In genomic region chr6:32940656-32941411, GRCh38 we compare ENCODE assay signal across 8 cellular contexts. TPM values are rescaled to one million over a fixed set of nuclear protein-coding genes. Genes with fewer than 3 reads are reported as not detected.
DNase-seq lines count a peak whose midpoint lies in the region; ATAC-seq, FAIRE-seq and TF ChIP-seq lines count a peak whose summit lies in the region.

TSS of gene HLA-DMB (minus strand) at chr6:32941028. CDS start at chr6:32940807, 221 bp downstream.

- H3K4me3 ChIP-seq in SK-N-SH (ENCODE audit: low read depth in 2 of 2, low read length in 1 of 2), result peak within 1 kb of the TSS; percentile 36 to 42; a peak in 3 of 4 replicates
- no peak within 1 kb of the TSS for H3K4me3 ChIP-seq in astrocyte of the cerebellum (ENCODE audit: low read depth, low read length)
- H3K4me3 ChIP-seq in right cardiac atrium (ENCODE audit: low read length), result peak within 1 kb of the TSS; percentile 58
- H3K4me3 ChIP-seq in prostate gland, result peak within 1 kb of the TSS; percentile 24 to 27

- H4K20me1 ChIP-seq in SK-N-SH (ENCODE audit: insufficient read depth), result no peaks in the 10 kb centered on the region

- TF ChIP-seq POLR2A in prostate gland (IDR thresholded peaks at IDR 0.05), result peak; percentile 27

- DNase-seq in HT-29 (ENCODE audit: low spot score), result peak; percentile 72
- peak; percentile 53 for DNase-seq in SK-N-SH
- peak; percentile 35 for DNase-seq in astrocyte of the cerebellum (ENCODE audit: low read depth)
- peak in 2 of 3 donors; percentile 49 to 52 for DNase-seq in right cardiac atrium
- DNase-seq in prostate gland (ENCODE audit: low spot score), result peak; percentile 73
- no peak for DNase-seq in cortex of kidney (lab: John Stamatoyannopoulos, UW)

- FAIRE-seq in G401.6 (lab: Jason Lieb, UNC), result peak; percentile 92

- no peak for TF ChIP-seq CTCF in SK-N-SH (IDR thresholded peaks at IDR 0.05)
- no peak for TF ChIP-seq CTCF in astrocyte of the cerebellum (IDR thresholded peaks at IDR 0.05; ENCODE audit: low read depth, low read length, missing control alignments)
- TF ChIP-seq CTCF in prostate gland (IDR thresholded peaks at IDR 0.05), result no peak

- H3K4me1 ChIP-seq in SK-N-SH (ENCODE audit: control insufficient read depth in 1 of 2, insufficient read depth in 2 of 2, low read depth in 1 of 2, low read length in 1 of 2) (peaks cover 0 to 3% of the 10 kb centered on the region in 2 experiments; a peak in 1 of 4 replicates), right cardiac atrium (ENCODE audit: control insufficient read depth, insufficient read depth, low read length) (peaks cover 2% of the 10 kb centered on the region), prostate gland (replicated peaks) (no peaks in the 10 kb centered on the region)

- no peak for TF ChIP-seq RAD21 in SK-N-SH (IDR thresholded peaks at IDR 0.05; ENCODE audit: low read length)

- no peaks in the 10 kb centered on the region for H3F3A ChIP-seq in SK-N-SH (replicated peaks; ENCODE audit: insufficient read depth)

- POLR2A ChIA-PET in SK-N-SH (lab: Yijun Ruan, JAX), result interaction anchor here (1.9 kb wide), 1 partner anchor 31 kb away, joined by 9 read pairs; no protein-coding TSS in a partner anchor

- no peaks in the 10 kb centered on the region for H3K79me2 ChIP-seq in SK-N-SH (ENCODE audit: insufficient read depth)

- H3K27me3 ChIP-seq in SK-N-SH (ENCODE audit: insufficient read depth) (peaks cover 51% of the 10 kb centered on the region; the same call in 1 of the 2 replicates), right cardiac atrium (ENCODE audit: control insufficient read depth, insufficient read depth) (no peaks in the 10 kb centered on the region), prostate gland (replicated peaks; ENCODE audit: insufficient read depth) (no peaks in the 10 kb centered on the region)

- in situ Hi-C loops in astrocyte of the cerebellum (cut with HindIII; ENCODE audit: low sequenced_read_pairs), result no loop called here

- H3K9me3 ChIP-seq in SK-N-SH (peaks cover 2% of the 10 kb centered on the region), right cardiac atrium (ENCODE audit: control insufficient read depth, low read length) (no peaks in the 10 kb centered on the region), prostate gland (no peaks in the 10 kb centered on the region)

- peak; percentile 49 for ATAC-seq in GM21367 (IDR thresholded peaks at IDR 0.05; ENCODE audit: unreplicated experiment)
- peak; percentile 95 to 97 for ATAC-seq in right cardiac atrium

- H3K27ac ChIP-seq in SK-N-SH (ENCODE audit: low read depth in 2 of 2, low read length in 1 of 2), result no peak within 1 kb of the TSS
- peak within 1 kb of the TSS; percentile 97 for H3K27ac ChIP-seq in right cardiac atrium (ENCODE audit: low read length)
- H3K27ac ChIP-seq in prostate gland, result peak within 1 kb of the TSS; percentile 29 to 45

- 5% methylated on average over 9 of the region's 10 CpGs for WGBS in SK-N-SH (ENCODE audit: low lambda C conversion rate)
- WGBS in right cardiac atrium, result 16% methylated on average over 10 of the region's 10 CpGs
- WGBS in prostate gland, result 15% methylated on average over 10 of the region's 10 CpGs

- no peaks in the 10 kb centered on the region for H3K9me2 ChIP-seq in SK-N-SH

- H3K4me2 ChIP-seq in SK-N-SH, result peak within 1 kb of the TSS; percentile 68

- CTCF ChIA-PET in SK-N-SH (lab: Yijun Ruan, JAX), result interaction anchor here (1.0 to 15.2 kb wide), 9 partner anchors 8 to 307 kb away, joined by 3 to 391 read pairs (median 6); partner anchors contain the start of genes BRD2 and HLA-DMA

- no peak within 1 kb of the TSS for H3K9ac ChIP-seq in SK-N-SH

- intact Hi-C loops in right cardiac atrium (cut with DNase I), result no loop called here
- intact Hi-C loops in prostate gland (cut with DNase I), result no loop called here

- no peak within 1 kb of the TSS for H2AFZ ChIP-seq in SK-N-SH (ENCODE audit: low read depth)

- H3K36me3 ChIP-seq in SK-N-SH (replicated peaks in 1 of 2; ENCODE audit: control insufficient read depth in 1 of 2, insufficient read depth in 2 of 2, low read length in 1 of 2) (no peaks in the 10 kb centered on the region), prostate gland (no peaks in the 10 kb centered on the region)

- TF ChIP-seq EP300 in SK-N-SH (IDR thresholded peaks at IDR 0.05; ENCODE audit: borderline replicate concordance in 1 of 2, low read depth in 1 of 2, low read length in 1 of 2), result no peak

TF ChIP-seq in SK-N-SH, 30 proteins besides CTCF, POLR2A, EP300 and RAD21:
- no peak for TF ChIP-seq MAX (IDR thresholded peaks at IDR 0.05; ENCODE audit: low read depth)
- no peak for TF ChIP-seq SMC3 (IDR thresholded peaks at IDR 0.05; ENCODE audit: low read depth, low read length)
- TF ChIP-seq ELF1 (IDR thresholded peaks at IDR 0.05), result no peak
- TF ChIP-seq RFX5 (IDR thresholded peaks at IDR 0.05; ENCODE audit: low read length), result peak; percentile 100
- no peak for TF ChIP-seq SIN3A (IDR thresholded peaks at IDR 0.05; ENCODE audit: borderline replicate concordance, low read depth, low read length)
- no peak for TF ChIP-seq NRF1 (IDR thresholded peaks at IDR 0.05; ENCODE audit: low read depth, low read length)

RNA-seq across cellular contexts. Expression of gene HLA-DMB, which starts in this region (rescaled TPM):
- 2.1 and 3.3 TPM in 2 replicates for total RNA-seq in HT-29 (2014; rRNA removed; shearing (Covaris generic))
- polyA plus RNA-seq in SK-N-SH (2012; rRNA removed) (0.10 TPM in 1 of 2 replicates, not detected in the other), right cardiac atrium (6.0 TPM)
- 0.03 TPM in 1 of 2 replicates, not detected in the other for polyA plus RNA-seq in SK-N-SH (2012; cell fraction: cytosol; rRNA removed)
- 0.05 and 0.06 TPM in 2 replicates for polyA plus RNA-seq in SK-N-SH (2012; cell fraction: nucleus; rRNA removed)
- total RNA-seq in right cardiac atrium (10 to 100 TPM in 3 of 4 donors, 1 to 10 TPM in 1; 8.5 to 15.7 (median 12.4) TPM), prostate gland (10 to 100 TPM in 1 of 2 donors, 1 to 10 TPM in 1; 7.3 to 15.2 TPM)

Comparison
In these comparisons a context has a peak if more than half of its experiments do, and no peak if none do; other contexts are left out.
1. Peak in DNase-seq, H3K4me3 ChIP-seq and H3K4me2 ChIP-seq in SK-N-SH; RNA of the gene not detected or under 1 TPM.
2. H3K27ac ChIP-seq: peak in right cardiac atrium (single experiment) and prostate gland (2 of 2); none in SK-N-SH (0 of 2).